ENCODE assay signal across 8 cellular contexts in the genomic region with DNA sequence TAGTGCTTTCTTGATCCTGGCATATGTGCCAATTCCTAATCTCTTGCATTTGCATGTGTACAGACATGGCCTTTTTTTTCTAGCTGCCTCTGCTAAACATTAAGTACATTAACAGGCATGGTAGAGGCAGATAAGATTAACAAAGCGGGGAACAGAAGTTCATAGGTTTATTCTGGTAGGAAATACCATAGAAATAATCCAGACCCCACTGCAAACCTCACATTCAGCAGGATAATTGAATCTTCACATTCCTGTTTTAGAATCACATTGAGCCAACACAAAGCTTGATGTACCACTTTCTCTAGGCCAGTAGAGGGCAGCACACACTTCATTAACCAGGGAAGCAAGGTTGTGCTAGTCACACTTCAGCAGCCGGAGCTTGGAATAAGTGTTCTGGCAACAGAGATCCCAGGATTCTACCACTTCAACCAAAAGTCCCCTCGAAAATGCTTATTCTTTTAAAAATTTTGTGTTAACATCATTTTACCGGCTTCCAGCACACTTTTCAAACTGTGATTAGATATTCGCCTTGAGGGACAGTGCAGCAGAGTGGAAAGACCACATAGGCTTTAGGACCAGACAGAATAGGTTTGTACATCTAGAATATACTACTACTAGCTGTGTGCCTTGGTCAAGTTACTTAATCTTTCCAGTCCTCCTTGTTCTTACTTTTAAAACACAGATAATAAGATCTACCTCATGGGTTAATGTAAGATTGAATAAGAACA.
A peak's percentile ranks its signal among the peaks of the same experiment; 100 is the strongest.
DNase-seq lines count a peak whose midpoint lies in the region; ATAC-seq lines count a peak whose summit lies in the region.

No MANE protein-coding gene starts in this region.

- CTCF ChIA-PET in naive thymus-derived CD4-positive, alpha-beta T cell (lab: Charles Lee) = no interaction called here

- no peaks in the 10 kb centered on the region for H3K4me1 Mint-ChIP-seq in naive thymus-derived CD4-positive, alpha-beta T cell

- POLR2A ChIA-PET in naive thymus-derived CD4-positive, alpha-beta T cell (lab: Charles Lee) = no interaction called here

- H3K9me3 Mint-ChIP-seq in naive thymus-derived CD4-positive, alpha-beta T cell = peaks cover 0 to 9% (median 0%) of the 10 kb centered on the region in 11 donors

- no peaks in the 10 kb centered on the region for H3K36me3 Mint-ChIP-seq in naive thymus-derived CD4-positive, alpha-beta T cell

- H3K27ac Mint-ChIP-seq in naive thymus-derived CD4-positive, alpha-beta T cell = no peak overlapping the region

- ATAC-seq in GM18498 (IDR thresholded peaks at IDR 0.05; ENCODE audit: unreplicated experiment) (peak; percentile 83), HG02938 (IDR thresholded peaks at IDR 0.05; ENCODE audit: unreplicated experiment) (peak; percentile 90)
- ATAC-seq in naive thymus-derived CD4-positive, alpha-beta T cell = peak; percentile 60

- H3K36me3 ChIP-seq in naive thymus-derived CD4-positive, alpha-beta T cell (ENCODE audit: control insufficient read depth in 2 of 3, insufficient read depth in 3 of 3, low read length in 3 of 3) = no peaks in the 10 kb centered on the region

- intact Hi-C loops in naive thymus-derived CD4-positive, alpha-beta T cell (cut with micrococcal nuclease) = loop anchor here in 1 of 2 donors (1.0 kb wide), 1 partner anchor 584 kb away; no protein-coding TSS in a partner anchor

- no peak overlapping the region for H3K4me3 Mint-ChIP-seq in naive thymus-derived CD4-positive, alpha-beta T cell

- H3K4me3 ChIP-seq in naive thymus-derived CD4-positive, alpha-beta T cell (ENCODE audit: low read length) = no peak overlapping the region

- no peak overlapping the region for H3K27ac ChIP-seq in naive thymus-derived CD4-positive, alpha-beta T cell (ENCODE audit: low read depth, low read length)

- H3K9me3 ChIP-seq in naive thymus-derived CD4-positive, alpha-beta T cell (ENCODE audit: control insufficient read depth in 2 of 3, low read length in 3 of 3) = no peaks in the 10 kb centered on the region

- H3K27me3 ChIP-seq in naive thymus-derived CD4-positive, alpha-beta T cell (ENCODE audit: control insufficient read depth in 2 of 2, insufficient read depth in 2 of 2, low read length in 2 of 2) = no peaks in the 10 kb centered on the region

- no peaks in the 10 kb centered on the region for H3K4me1 ChIP-seq in naive thymus-derived CD4-positive, alpha-beta T cell (ENCODE audit: control insufficient read depth in 2 of 2, insufficient read depth in 2 of 2, low read length in 2 of 2)

- H3K27me3 Mint-ChIP-seq in naive thymus-derived CD4-positive, alpha-beta T cell = no peaks in the 10 kb centered on the region

- DNase-seq in AG20443 (ENCODE audit: low spot score) = peak; percentile 72
- DNase-seq in NCI-H1417 treated with DMSO at 0.1 percent for 48 hours (lab: John Stamatoyannopoulos, UW) = peak; percentile 44
- DNase-seq in SKM-1 (lab: John Stamatoyannopoulos, UW; ENCODE audit: unreplicated experiment) = peak; percentile 39
- peak; percentile 59 for DNase-seq in fibroblast of gingiva (ENCODE audit: low read depth)
- peak in 1 of 9 donors; percentile 3 for DNase-seq in naive thymus-derived CD4-positive, alpha-beta T cell
- no peak for DNase-seq in stimulated activated naive CD4-positive, alpha-beta T cell (lab: John Stamatoyannopoulos, UW)

Comparison
In these comparisons a context has a peak if more than half of its experiments do, and no peak if none do; other contexts are left out.
1. DNase-seq: peak in AG20443 (single experiment), NCI-H1417 treated with DMSO at 0.1 percent for 48 hours (single experiment), SKM-1 (single experiment) and fibroblast of gingiva (single experiment); none in stimulated activated naive CD4-positive, alpha-beta T cell (0 of 6).
2. Peak in every context shown above with its lines, with median percentiles within 50 percentile points of each other: ATAC-seq.